21 cellular contexts compared by ENCODE assay signal in genomic region chr11:117872962-117873827, GRCh38. TPM values are rescaled to one million over a fixed set of nuclear protein-coding genes. Genes with fewer than 3 reads are reported as not detected.
DNase-seq lines count a peak whose midpoint lies in the region; TF ChIP-seq lines count a peak whose summit lies in the region.
"Had no signal": no experiment of that assay in that cellular context is flagged by ENCODE, and none has a peak within 500 bp of the region (broad histone marks: within the 10 kb centered on the region; RNA-seq: fewer than 3 reads in every experiment).

No MANE protein-coding gene starts in this region.

- no peak overlapping the region for H4K91ac ChIP-seq in neuronal stem cell (ENCODE audit: low read depth, low read length, poor library complexity)

- no peak overlapping the region for H2BK15ac ChIP-seq in neuronal stem cell (ENCODE audit: low read length)

- peaks cover 51% of the 10 kb centered on the region for H3K27me3 Mint-ChIP-seq in activated CD4-positive, alpha-beta T cell treated with anti-CD3 and anti-CD28 coated beads, Interleukin-2, amount 10 ng/mL, durations not matched to agents 24 days and 14 days

- no peak for TF ChIP-seq CTCF in spleen (IDR thresholded peaks at IDR 0.05 in 8 of 11, conservative IDR thresholded peaks at IDR 0.05 in 3 of 11)

- no peak overlapping the region for H2AK5ac ChIP-seq in neuronal stem cell (ENCODE audit: low read depth, low read length)

- H3K23ac ChIP-seq in neuronal stem cell (ENCODE audit: low read depth, low read length, poor library complexity) = no peak overlapping the region

- no peak overlapping the region for H3K4ac ChIP-seq in neuronal stem cell (ENCODE audit: low read length)

- H3K36me3 Mint-ChIP-seq in activated CD4-positive, alpha-beta T cell treated with anti-CD3 and anti-CD28 coated beads, Interleukin-2, amount 10 ng/mL, durations not matched to agents 24 days and 14 days (ENCODE audit: low read depth) = no peaks in the 10 kb centered on the region

- peaks cover 20% of the 10 kb centered on the region for H3K4me1 Mint-ChIP-seq in activated CD4-positive, alpha-beta T cell treated with anti-CD3 and anti-CD28 coated beads, Interleukin-2, amount 10 ng/mL, durations not matched to agents 24 days and 14 days

- DNase-seq in activated CD4-positive, alpha-beta T cell treated with anti-CD3 and anti-CD28 coated beads, Interleukin-2, amount 10 ng/mL, durations not matched to agents 24 days and 14 days = peak; percentile 63
- no peak for DNase-seq in activated CD4-positive, alpha-beta T cell treated with anti-CD3 and anti-CD28 coated beads, Interleukin-2, amount 50 U/mL, for 1 hour
- DNase-seq in NCI-H69 (lab: John Stamatoyannopoulos, UW) (peak; percentile 23), spleen (no peak), neuronal stem cell (ENCODE audit: low spot score) (no peak), HPDE6-E6E7 (ENCODE audit: extremely low spot score) (no peak)
- no peak for DNase-seq in activated T-cell treated with anti-CD3 and anti-CD28 coated beads, Interleukin-2, amount 50 U/mL, for 1 hour
- DNase-seq: activated CD8-positive, alpha-beta memory T cell treated with anti-CD3 and anti-CD28 coated beads, Interleukin-2, amount 50 U/mL, for 48 hours; activated naive CD4-positive, alpha-beta T cell; foreskin melanocyte; KG1; NCI-H2171; NCI-H774; PC-9; stimulated activated CD4-positive, alpha-beta T cell treated with anti-CD3 and anti-CD28 coated beads, Interleukin-4, amount 100 ng/mL, for 4 hours had no signal

- no peak overlapping the region for H3K9ac ChIP-seq in neuronal stem cell (ENCODE audit: low read depth, low read length, poor library complexity)
- H3K9ac ChIP-seq: parathyroid adenoma had no signal

- H2AFZ ChIP-seq in neuronal stem cell (ENCODE audit: low read length) = no peak overlapping the region
- H2AFZ ChIP-seq: parathyroid adenoma, PC-9 had no signal

- no peak overlapping the region for H2BK5ac ChIP-seq in neuronal stem cell (ENCODE audit: low read length)

- no peak overlapping the region for H3K4me3 Mint-ChIP-seq in activated CD4-positive, alpha-beta T cell treated with anti-CD3 and anti-CD28 coated beads, Interleukin-2, amount 10 ng/mL, durations not matched to agents 24 days and 14 days
- H3K4me3 Mint-ChIP-seq: T-helper 2 cell treated with Interferon-gamma antibody and Interleukin-4, amounts not matched to agents 5 μg/mL and 100 μg/mL, for 36 hours had no signal

- peaks cover 23% of the 10 kb centered on the region for H3K79me1 ChIP-seq in neuronal stem cell (ENCODE audit: low read depth, low read length)

- no peaks in the 10 kb centered on the region for H3K36me3 ChIP-seq in spleen
- peaks cover 3 to 4% of the 10 kb centered on the region in 2 donors for H3K36me3 ChIP-seq in neuronal stem cell (replicated peaks in 1 of 2; ENCODE audit: control insufficient read depth in 2 of 2, insufficient read depth in 2 of 2, low read length in 2 of 2)
- H3K36me3 ChIP-seq: SJSA1, suprapubic skin had no signal

- TF ChIP-seq POLR2A in spleen (IDR thresholded peaks at IDR 0.05) = no peak

- intact Hi-C loops in activated CD4-positive, alpha-beta T cell treated with anti-CD3 and anti-CD28 coated beads, Interleukin-2, amount 10 ng/mL, durations not matched to agents 24 days and 14 days (cut with micrococcal nuclease) = no loop called here
- intact Hi-C loops in spleen (cut with DNase I; ENCODE audit: low total_unique reads) = no loop called here

- peaks cover 12 to 93% (median 68%) of the 10 kb centered on the region in 6 donors for H3K4me1 ChIP-seq in spleen
- peaks cover 28 to 38% of the 10 kb centered on the region in 2 donors for H3K4me1 ChIP-seq in neuronal stem cell (ENCODE audit: control insufficient read depth in 2 of 2, insufficient read depth in 1 of 2, low read depth in 1 of 2, low read length in 2 of 2)
- H3K4me1 ChIP-seq: parathyroid adenoma, SJSA1 had no signal

- no peak overlapping the region for H4K8ac ChIP-seq in neuronal stem cell (ENCODE audit: low read depth, low read length)

- no peak overlapping the region for H2BK120ac ChIP-seq in neuronal stem cell (ENCODE audit: low read depth, low read length)

- no peak overlapping the region for H2BK12ac ChIP-seq in neuronal stem cell (ENCODE audit: low read length)

- H3K27ac ChIP-seq in layer of hippocampus (ENCODE audit: low read depth, low read length) (peak overlapping the region; percentile 19), spleen (peak overlapping the region in 6 of 8 donors; percentile 45 to 91 (median 86)), neuronal stem cell (replicated peaks; ENCODE audit: low read length) (no peak overlapping the region)
- H3K27ac ChIP-seq: parathyroid adenoma, PC-9, SJSA1, skin epidermis, suprapubic skin had no signal

- H3K27me3 ChIP-seq in layer of hippocampus (ENCODE audit: control insufficient read depth, insufficient read depth, low read length) (peaks cover 8% of the 10 kb centered on the region), spleen (replicated peaks in 1 of 7) (peaks cover 0 to 65% (median 16%) of the 10 kb centered on the region in 7 donors), neuronal stem cell (ENCODE audit: control insufficient read depth in 3 of 3, insufficient read depth in 3 of 3, low read depth in 1 of 3, low read length in 3 of 3) (peaks cover 0 to 11% (median 0%) of the 10 kb centered on the region in 3 experiments)

- H3K4me2 ChIP-seq in neuronal stem cell (ENCODE audit: insufficient read depth, low read length, poor library complexity, severe bottlenecking) = no peak overlapping the region
- H3K4me2 ChIP-seq: PC-9 had no signal

- no peaks in the 10 kb centered on the region for H3K9me3 Mint-ChIP-seq in activated CD4-positive, alpha-beta T cell treated with anti-CD3 and anti-CD28 coated beads, Interleukin-2, amount 10 ng/mL, durations not matched to agents 24 days and 14 days
- H3K9me3 Mint-ChIP-seq: T-helper 2 cell treated with Interferon-gamma antibody and Interleukin-4, amounts not matched to agents 5 μg/mL and 100 μg/mL, for 36 hours had no signal

- no peak overlapping the region for H3K14ac ChIP-seq in neuronal stem cell (ENCODE audit: low read length)

- WGBS in spleen, 5 donors = 68 to 79% (median 70%) methylated on average over 15 of the region's 15 CpGs
- no CpG with 5 or more reads among the region's 15 CpGs for WGBS in neuronal stem cell (ENCODE audit: extremely low coverage in 2 of 2, insufficient read length in 2 of 2, insufficient replicate concordance in 1 of 2), 2 donors

- H3K27ac Mint-ChIP-seq in activated CD4-positive, alpha-beta T cell treated with anti-CD3 and anti-CD28 coated beads, Interleukin-2, amount 10 ng/mL, durations not matched to agents 24 days and 14 days = no peak overlapping the region
- H3K27ac Mint-ChIP-seq: T-helper 2 cell treated with Interferon-gamma antibody and Interleukin-4, amounts not matched to agents 5 μg/mL and 100 μg/mL, for 36 hours had no signal

- H3K9me3 ChIP-seq in spleen = no peaks in the 10 kb centered on the region
- no peaks in the 10 kb centered on the region for H3K9me3 ChIP-seq in neuronal stem cell (replicated peaks in 1 of 2; ENCODE audit: control insufficient read depth in 2 of 2, insufficient read depth in 1 of 2, low read depth in 1 of 2, low read length in 2 of 2)
- H3K9me3 ChIP-seq: SJSA1, suprapubic skin had no signal

- H3K4me3 ChIP-seq in spleen = peak overlapping the region in 2 of 8 donors; percentile 73 to 75
- H3K4me3 ChIP-seq in neuronal stem cell (ENCODE audit: low read length in 2 of 2) = no peak overlapping the region
- H3K4me3 ChIP-seq: PC-9, SJSA1, skin epidermis had no signal

- no peak overlapping the region for H3K18ac ChIP-seq in neuronal stem cell (ENCODE audit: low read length)

RNA-seq across cellular contexts. Expression of gene FXYD6, which starts 3.3 kb away (rescaled TPM):
- total RNA-seq in activated CD4-positive, alpha-beta T cell treated with anti-CD3 and anti-CD28 coated beads, Interleukin-2, amount 10 ng/mL, durations not matched to agents 24 days and 14 days = not detected in 2 replicates
- 100 to 1,000 TPM in 5 of 7 donors, 10 to 100 TPM in 2; 75.4 to 230 (median 140) TPM for total RNA-seq in spleen
- polyA plus RNA-seq in spleen = 10 to 100 TPM; 40.8 to 71.5 (median 51.4) TPM
- polyA plus RNA-seq in neuronal stem cell (2013, experiment 1 of 2) = 291 TPM
- 288 TPM for polyA plus RNA-seq in neuronal stem cell (2013, experiment 2 of 2)

RNA-seq across cellular contexts. Expression of gene FXYD2, which starts 48.7 kb away (rescaled TPM):
- total RNA-seq in activated CD4-positive, alpha-beta T cell treated with anti-CD3 and anti-CD28 coated beads, Interleukin-2, amount 10 ng/mL, durations not matched to agents 24 days and 14 days = 1.1 and 1.9 TPM in 2 replicates
- total RNA-seq in spleen = 10 to 100 TPM in 2 of 7 donors, 1 to 10 TPM in 5; 4.7 to 20.0 (median 7.3) TPM
- 10 to 100 TPM in 1 of 3 donors, 1 to 10 TPM in 2; 8.3 to 18.4 (median 9.8) TPM for polyA plus RNA-seq in spleen
- polyA plus RNA-seq in neuronal stem cell (2013, experiment 1 of 2) = 4.1 TPM
- 3.3 TPM for polyA plus RNA-seq in neuronal stem cell (2013, experiment 2 of 2)
- total RNA-seq: PC-9, SJSA1, suprapubic skin had no signal

RNA-seq across cellular contexts. Expression of gene TMPRSS13, which starts 56.0 kb away (rescaled TPM):
- 1.2 and 1.5 TPM in 2 replicates for total RNA-seq in activated CD4-positive, alpha-beta T cell treated with anti-CD3 and anti-CD28 coated beads, Interleukin-2, amount 10 ng/mL, durations not matched to agents 24 days and 14 days
- 1 to 10 TPM in 6 of 7 donors, under 1 TPM in 1; 0.95 to 2.2 (median 1.7) TPM for total RNA-seq in spleen
- 1 to 10 TPM; 1.3 to 1.9 (median 1.5) TPM for polyA plus RNA-seq in spleen
- 0.10 TPM for polyA plus RNA-seq in neuronal stem cell (2013, experiment 1 of 2)
- 0.12 TPM for polyA plus RNA-seq in neuronal stem cell (2013, experiment 2 of 2)
- total RNA-seq: SJSA1 had no signal

Comparison
In these comparisons a context has a peak if more than half of its experiments do, and no peak if none do; other contexts are left out.
1. DNase-seq: peak in activated CD4-positive, alpha-beta T cell treated with anti-CD3 and anti-CD28 coated beads, Interleukin-2, amount 10 ng/mL, durations not matched to agents 24 days and 14 days (single experiment) and NCI-H69 (single experiment); none in activated CD4-positive, alpha-beta T cell treated with anti-CD3 and anti-CD28 coated beads, Interleukin-2, amount 50 U/mL, for 1 hour (single experiment), spleen (single experiment), neuronal stem cell (single experiment), HPDE6-E6E7 (single experiment) and activated T-cell treated with anti-CD3 and anti-CD28 coated beads, Interleukin-2, amount 50 U/mL, for 1 hour (single experiment).
2. RNA of gene FXYD6, which starts 3.3 kb away (total RNA-seq): 75.4 to 230 TPM in spleen; not detected in activated CD4-positive, alpha-beta T cell treated with anti-CD3 and anti-CD28 coated beads, Interleukin-2, amount 10 ng/mL, durations not matched to agents 24 days and 14 days; every median in the first group is over 10 times any median in the second.